17 cellular contexts compared by ENCODE assay signal in the genomic region with DNA sequence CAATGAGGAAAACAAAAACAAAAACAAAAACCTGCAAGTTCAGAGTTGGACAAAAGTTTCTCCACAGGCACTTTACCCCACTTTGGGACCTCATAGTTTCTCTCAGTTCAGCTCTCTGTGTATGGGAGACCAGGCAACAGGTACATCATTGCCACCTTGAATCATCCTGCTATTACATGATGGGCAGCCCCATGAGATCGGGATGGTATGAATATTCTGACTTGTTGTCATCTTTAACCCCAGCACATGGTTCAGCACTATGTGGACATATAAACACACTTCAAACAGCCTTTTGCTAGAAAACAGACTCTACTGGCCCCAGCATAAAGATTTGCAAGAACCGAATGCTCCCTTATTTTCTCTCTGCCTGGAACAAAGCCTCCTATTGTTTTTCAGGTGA.
DNase-seq lines count a peak whose midpoint lies in the region; ATAC-seq, FAIRE-seq and TF ChIP-seq lines count a peak whose summit lies in the region.
"Had no signal": no experiment of that assay in that cellular context is flagged by ENCODE, and none has a peak within 500 bp of the region (broad histone marks: within the 10 kb centered on the region; RNA-seq: fewer than 3 reads in every experiment).

No MANE protein-coding gene starts in this region.

- no peak overlapping the region for H3K27ac Mint-ChIP-seq in activated naive CD4-positive, alpha-beta T cell treated with anti-CD3 and anti-CD28 coated beads, Interleukin-2, amount 50 U/mL, for 72 hours
- H3K27ac Mint-ChIP-seq in activated naive CD4-positive, alpha-beta T cell treated with anti-CD3 and anti-CD28 coated beads, Interleukin-2, amount 10 ng/mL, durations not matched to agents 7 days and 5 days = no peak overlapping the region
- H3K27ac Mint-ChIP-seq: activated CD8-positive, alpha-beta T cell treated with anti-CD3 and anti-CD28 coated beads, Interleukin-2, amount 10 ng/mL, durations not matched to agents 7 days and 5 days; activated T-helper 2 cell treated with anti-CD3 and anti-CD28 coated beads, Interferon-gamma antibody, Interleukin-2, Interleukin-4, amounts not matched to agents 10 μg/mL and 5 μg/mL and 100 μg/mL, durations not matched to agents 14 hours and 24 hours and 36 hours; dendritic cell treated with granulocyte-macrophage colony-stimulating factor and Interleukin-4, amounts not matched to agents 40 ng/mL and 50 ng/mL, for 4 days; stimulated activated naive B cell treated with anti-CD40 and anti-IgM and Interleukin-4, amounts not matched to agents 10 μg/mL and 1 μg/mL and 100 μg/mL, for 72 hours had no signal

- H3K9me3 Mint-ChIP-seq in activated naive CD4-positive, alpha-beta T cell treated with anti-CD3 and anti-CD28 coated beads, Interleukin-2, amount 50 U/mL, for 72 hours = no peaks in the 10 kb centered on the region
- no peaks in the 10 kb centered on the region for H3K9me3 Mint-ChIP-seq in activated naive CD4-positive, alpha-beta T cell treated with anti-CD3 and anti-CD28 coated beads, Interleukin-2, amount 10 ng/mL, durations not matched to agents 7 days and 5 days
- H3K9me3 Mint-ChIP-seq: activated T-helper 2 cell treated with anti-CD3 and anti-CD28 coated beads, Interferon-gamma antibody, Interleukin-2, Interleukin-4, amounts not matched to agents 10 μg/mL and 5 μg/mL and 100 μg/mL, durations not matched to agents 14 hours and 24 hours and 36 hours; dendritic cell treated with granulocyte-macrophage colony-stimulating factor and Interleukin-4, amounts not matched to agents 40 ng/mL and 50 ng/mL, for 4 days; stimulated activated naive B cell treated with anti-CD40 and anti-IgM and Interleukin-4, amounts not matched to agents 10 μg/mL and 1 μg/mL and 100 μg/mL, for 72 hours had no signal

- intact Hi-C loops in prostate gland (cut with DNase I) = no loop called here

- H3K4me3 Mint-ChIP-seq in activated naive CD4-positive, alpha-beta T cell treated with anti-CD3 and anti-CD28 coated beads, Interleukin-2, amount 10 ng/mL, durations not matched to agents 7 days and 5 days = no peak overlapping the region
- H3K4me3 Mint-ChIP-seq: activated CD8-positive, alpha-beta T cell treated with anti-CD3 and anti-CD28 coated beads, Interleukin-2, amount 10 ng/mL, durations not matched to agents 7 days and 5 days; dendritic cell treated with granulocyte-macrophage colony-stimulating factor and Interleukin-4, amounts not matched to agents 40 ng/mL and 50 ng/mL, for 4 days; stimulated activated naive B cell treated with anti-CD40 and anti-IgM and Interleukin-4, amounts not matched to agents 10 μg/mL and 1 μg/mL and 100 μg/mL, for 72 hours had no signal

- no peak overlapping the region for H3K18ac ChIP-seq in neuronal stem cell (ENCODE audit: low read length)

- no peak overlapping the region for H3K4ac ChIP-seq in neuronal stem cell (ENCODE audit: low read length)

- TF ChIP-seq RAD21 in A549 (conservative IDR thresholded peaks at IDR 0.05 in 1 of 2, IDR thresholded peaks at IDR 0.05 in 1 of 2) = no peak

- ATAC-seq in A549 = peak; percentile 41 to 60; a peak in 4 of 6 replicates
- ATAC-seq in activated naive CD4-positive, alpha-beta T cell treated with anti-CD3 and anti-CD28 coated beads, Interleukin-2, amount 50 U/mL, for 72 hours = no peak
- ATAC-seq: activated CD8-positive, alpha-beta T cell treated with anti-CD3 and anti-CD28 coated beads, Interleukin-2, amount 10 ng/mL, durations not matched to agents 7 days and 5 days; Panc1; stimulated activated naive B cell treated with anti-CD40 and anti-IgM and Interleukin-4, amounts not matched to agents 10 μg/mL and 1 μg/mL and 100 μg/mL, for 72 hours had no signal

- no peak overlapping the region for H3K23ac ChIP-seq in neuronal stem cell (ENCODE audit: low read depth, low read length, poor library complexity)

- H4K8ac ChIP-seq in neuronal stem cell (ENCODE audit: low read depth, low read length) = no peak overlapping the region

- no peak overlapping the region for H2BK5ac ChIP-seq in neuronal stem cell (ENCODE audit: low read length)

- TF ChIP-seq CTCF in A549 (IDR thresholded peaks at IDR 0.05) = no peak
- no peak for TF ChIP-seq CTCF in epithelial cell of esophagus (IDR thresholded peaks at IDR 0.05; ENCODE audit: insufficient read depth, low read depth, low read length, missing control alignments)
- TF ChIP-seq CTCF in prostate gland (IDR thresholded peaks at IDR 0.05) = no peak

- peak overlapping the region; percentile 66 for H3K4me2 ChIP-seq in A549
- H3K4me2 ChIP-seq in neuronal stem cell (ENCODE audit: insufficient read depth, low read length, poor library complexity, severe bottlenecking) = no peak overlapping the region

- H3K9me3 ChIP-seq in A549 (no peaks in the 10 kb centered on the region), neuronal stem cell (replicated peaks in 1 of 2; ENCODE audit: control insufficient read depth in 2 of 2, insufficient read depth in 1 of 2, low read depth in 1 of 2, low read length in 2 of 2) (no peaks in the 10 kb centered on the region), prostate gland (no peaks in the 10 kb centered on the region)

- no peaks in the 10 kb centered on the region for H3K27me3 Mint-ChIP-seq in activated naive CD4-positive, alpha-beta T cell treated with anti-CD3 and anti-CD28 coated beads, Interleukin-2, amount 10 ng/mL, durations not matched to agents 7 days and 5 days
- H3K27me3 Mint-ChIP-seq: dendritic cell treated with granulocyte-macrophage colony-stimulating factor and Interleukin-4, amounts not matched to agents 40 ng/mL and 50 ng/mL, for 4 days had no signal

- POLR2A ChIA-PET in A549 (lab: Yijun Ruan, JAX) = no interaction called here

- no peak for TF ChIP-seq POLR2A in A549 (IDR thresholded peaks at IDR 0.05; ENCODE audit: low read length)
- TF ChIP-seq POLR2A in prostate gland (IDR thresholded peaks at IDR 0.05) = no peak

- 46% methylated on average over 2 of the region's 2 CpGs for WGBS in A549 (ENCODE audit: missing lambda C conversion rate)
- no CpG with 5 or more reads among the region's 2 CpGs for WGBS in neuronal stem cell (ENCODE audit: extremely low coverage in 2 of 2, insufficient read length in 2 of 2, insufficient replicate concordance in 1 of 2), 2 donors
- whole genome bisulfite sequencing in prostate gland = 43% methylated on average over 2 of the region's 2 CpGs

- H3K4me1 Mint-ChIP-seq in activated naive CD4-positive, alpha-beta T cell treated with anti-CD3 and anti-CD28 coated beads, Interleukin-2, amount 10 ng/mL, durations not matched to agents 7 days and 5 days = peaks cover 4% of the 10 kb centered on the region
- H3K4me1 Mint-ChIP-seq: stimulated activated naive B cell treated with anti-CD40 and anti-IgM and Interleukin-4, amounts not matched to agents 10 μg/mL and 1 μg/mL and 100 μg/mL, for 72 hours had no signal

- FAIRE-seq in A549 (lab: Jason Lieb, UNC) = no peak
- FAIRE-seq: A204.1 had no signal

- no peak overlapping the region for H3K14ac ChIP-seq in neuronal stem cell (ENCODE audit: low read length)

- no peak overlapping the region for H4K91ac ChIP-seq in neuronal stem cell (ENCODE audit: low read depth, low read length, poor library complexity)

- no peak for TF ChIP-seq EP300 in A549 (IDR thresholded peaks at IDR 0.05)

- no peaks in the 10 kb centered on the region for H3K36me3 Mint-ChIP-seq in activated naive CD4-positive, alpha-beta T cell treated with anti-CD3 and anti-CD28 coated beads, Interleukin-2, amount 50 U/mL, for 72 hours
- H3K36me3 Mint-ChIP-seq in activated naive CD4-positive, alpha-beta T cell treated with anti-CD3 and anti-CD28 coated beads, Interleukin-2, amount 10 ng/mL, durations not matched to agents 7 days and 5 days = no peaks in the 10 kb centered on the region
- H3K36me3 Mint-ChIP-seq: stimulated activated naive B cell treated with anti-CD40 and anti-IgM and Interleukin-4, amounts not matched to agents 10 μg/mL and 1 μg/mL and 100 μg/mL, for 72 hours had no signal

- H3K4me1 ChIP-seq in A549 (peaks cover 41% of the 10 kb centered on the region), neuronal stem cell (ENCODE audit: control insufficient read depth in 2 of 2, insufficient read depth in 1 of 2, low read depth in 1 of 2, low read length in 2 of 2) (peaks cover 0 to 2% of the 10 kb centered on the region in 2 donors), prostate gland (replicated peaks) (no peaks in the 10 kb centered on the region)

- H3K79me1 ChIP-seq in neuronal stem cell (ENCODE audit: low read depth, low read length) = no peaks in the 10 kb centered on the region

- no peak overlapping the region for H3K4me3 ChIP-seq in A549
- no peak overlapping the region for H3K4me3 ChIP-seq in epithelial cell of esophagus (ENCODE audit: low read length)
- no peak overlapping the region for H3K4me3 ChIP-seq in neuronal stem cell (ENCODE audit: low read length in 2 of 2)
- H3K4me3 ChIP-seq in prostate gland = no peak overlapping the region

- H3K27me3 ChIP-seq in neuronal stem cell (ENCODE audit: control insufficient read depth in 3 of 3, insufficient read depth in 3 of 3, low read depth in 1 of 3, low read length in 3 of 3) (peaks cover 0 to 3% (median 0%) of the 10 kb centered on the region in 3 experiments), prostate gland (replicated peaks; ENCODE audit: insufficient read depth) (no peaks in the 10 kb centered on the region)

- peak overlapping the region; percentile 67 to 91 for H3K27ac ChIP-seq in A549
- no peak overlapping the region for H3K27ac ChIP-seq in neuronal stem cell (replicated peaks; ENCODE audit: low read length)
- no peak overlapping the region for H3K27ac ChIP-seq in prostate gland

- no peak overlapping the region for H2BK12ac ChIP-seq in neuronal stem cell (ENCODE audit: low read length)

- CTCF ChIA-PET in A549 (lab: Yijun Ruan, JAX) = interaction anchor here (1.0 kb wide), 1 partner anchor 31 kb away, joined by 6 read pairs; no protein-coding TSS in a partner anchor
- CTCF ChIA-PET in activated naive CD4-positive, alpha-beta T cell treated with anti-CD3 and anti-CD28 coated beads, Interleukin-2, amount 10 ng/mL, durations not matched to agents 7 days and 5 days (lab: Charles Lee) = no interaction called here

- H2BK120ac ChIP-seq in neuronal stem cell (ENCODE audit: low read depth, low read length) = no peak overlapping the region

- DNase-seq in A549 (ENCODE audit: low read depth in 1 of 2, low spot score in 1 of 2) = no peak
- peak; percentile 7 to 29 for DNase-seq in NCI-H526 (lab: John Stamatoyannopoulos, UW)
- DNase-seq in epithelial cell of esophagus (ENCODE audit: low read depth) = peak; percentile 17
- DNase-seq in neuronal stem cell (ENCODE audit: low spot score) = no peak
- DNase-seq in activated CD8-positive, alpha-beta memory T cell treated with anti-CD3 and anti-CD28 coated beads for 24 hours = no peak
- DNase-seq in activated naive CD4-positive, alpha-beta T cell treated with anti-CD3 and anti-CD28 coated beads, Interleukin-2, amount 50 U/mL, for 72 hours (ENCODE audit: low spot score in 2 of 2) = no peak
- no peak for DNase-seq in prostate gland (ENCODE audit: low spot score)
- no peak for DNase-seq in activated naive CD4-positive, alpha-beta T cell treated with anti-CD3 and anti-CD28 coated beads, Interleukin-2, amount 10 ng/mL, durations not matched to agents 7 days and 5 days
- DNase-seq: activated CD8-positive, alpha-beta T cell treated with anti-CD3 and anti-CD28 coated beads, Interleukin-2, amount 10 ng/mL, durations not matched to agents 7 days and 5 days; DND-41; NCI-H1092; stimulated activated CD4-positive, alpha-beta T cell treated with anti-CD3 and anti-CD28 coated beads, Interleukin-12 subunit alpha, Interleukin-12 subunit beta, amount 100 ng/mL, for 4 hours; stimulated activated naive B cell treated with anti-CD40 and anti-IgM and Interleukin-4, amounts not matched to agents 10 μg/mL and 1 μg/mL and 100 μg/mL, for 72 hours had no signal

- H2AFZ ChIP-seq in neuronal stem cell (ENCODE audit: low read length) = peak overlapping the region; percentile 11

- H3K9ac ChIP-seq in neuronal stem cell (ENCODE audit: low read depth, low read length, poor library complexity) = no peak overlapping the region

- H2AK5ac ChIP-seq in neuronal stem cell (ENCODE audit: low read depth, low read length) = no peak overlapping the region

- H3K36me3 ChIP-seq in neuronal stem cell (replicated peaks in 1 of 2; ENCODE audit: control insufficient read depth in 2 of 2, insufficient read depth in 2 of 2, low read length in 2 of 2) = no peaks in the 10 kb centered on the region
- no peaks in the 10 kb centered on the region for H3K36me3 ChIP-seq in prostate gland

- H2BK15ac ChIP-seq in neuronal stem cell (ENCODE audit: low read length) = no peak overlapping the region

Comparison
In these comparisons a context has a peak if more than half of its experiments do, and no peak if none do; other contexts are left out.
1. ATAC-seq: peak in A549 (2 of 2); none in activated naive CD4-positive, alpha-beta T cell treated with anti-CD3 and anti-CD28 coated beads, Interleukin-2, amount 50 U/mL, for 72 hours (0 of 2).
2. DNase-seq: peak in NCI-H526 (2 of 2) and epithelial cell of esophagus (single experiment); none in A549 (0 of 2), neuronal stem cell (single experiment), activated CD8-positive, alpha-beta memory T cell treated with anti-CD3 and anti-CD28 coated beads for 24 hours (single experiment), activated naive CD4-positive, alpha-beta T cell treated with anti-CD3 and anti-CD28 coated beads, Interleukin-2, amount 50 U/mL, for 72 hours (0 of 2), prostate gland (single experiment) and activated naive CD4-positive, alpha-beta T cell treated with anti-CD3 and anti-CD28 coated beads, Interleukin-2, amount 10 ng/mL, durations not matched to agents 7 days and 5 days (single experiment).
3. H3K27ac ChIP-seq: peak in A549 (2 of 2); none in neuronal stem cell (single experiment) and prostate gland (0 of 2).